In the genomic region with DNA sequence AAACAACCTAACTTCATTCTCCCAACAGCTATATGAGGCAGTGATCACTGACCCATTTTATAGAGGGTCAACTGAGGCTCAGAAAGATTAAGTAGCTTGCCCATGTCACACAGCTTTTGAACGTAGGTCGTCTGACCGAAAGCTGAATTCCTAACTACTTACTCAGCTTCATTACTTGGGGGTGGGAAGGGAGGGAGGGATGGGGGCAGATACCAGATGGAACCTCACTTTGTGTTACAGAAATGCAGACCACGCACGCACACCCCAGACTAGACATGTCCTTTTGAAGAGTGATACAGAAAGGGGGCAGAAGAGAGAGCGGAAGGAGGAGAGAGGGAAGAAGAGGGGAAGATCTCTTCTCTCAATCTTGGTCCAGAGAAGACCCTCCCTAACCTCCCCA, we compare ENCODE assay signal across 8 cellular contexts. TPM values are rescaled to one million over a fixed set of nuclear protein-coding genes. Genes with fewer than 3 reads are reported as not detected.
A peak's percentile ranks its signal among the peaks of the same experiment; 100 is the strongest.
DNase-seq lines count a peak whose midpoint lies in the region; TF ChIP-seq lines count a peak whose summit lies in the region.

No MANE protein-coding gene starts in this region.

- H3K4ac ChIP-seq in mesendoderm (ENCODE audit: low read depth, low read length): no peak overlapping the region

- no peak overlapping the region for H3K23ac ChIP-seq in mesendoderm (ENCODE audit: low read length)

- DNase-seq in AG10803 (ENCODE audit: low read depth) (peak; percentile 74), HCEC 1CT (peak; percentile 53), astrocyte of the hippocampus (ENCODE audit: low read depth, low spot score) (peak; percentile 63), mesendoderm (peak; percentile 39), vagina (ENCODE audit: extremely low spot score in 2 of 2) (no peak), NCI-H69 (lab: John Stamatoyannopoulos, UW) (no peak), suprapubic skin (ENCODE audit: low spot score in 2 of 2) (no peak), NCI-H524 treated with DMSO at 0.1 percent for 48 hours (lab: John Stamatoyannopoulos, UW) (no peak)

- TF ChIP-seq EP300 in suprapubic skin (IDR thresholded peaks at IDR 0.05): no peak

- intact Hi-C loops in vagina (cut with DNase I): no loop called here

- no CpG with 5 or more reads among the region's 6 CpGs for WGBS in mesendoderm (ENCODE audit: extremely low coverage, insufficient coverage, low lambda C conversion rate)
- WGBS in suprapubic skin: 72% methylated on average over 6 of the region's 6 CpGs

- H3K27ac ChIP-seq in mesendoderm (ENCODE audit: low read depth, low read length) (no peak overlapping the region), vagina (no peak overlapping the region), suprapubic skin (no peak overlapping the region)

- no peak overlapping the region for H4K5ac ChIP-seq in mesendoderm (ENCODE audit: low read length)

- H4K8ac ChIP-seq in mesendoderm (ENCODE audit: low read depth, low read length): no peak overlapping the region

- TF ChIP-seq POLR2A in vagina (IDR thresholded peaks at IDR 0.05) (no peak), suprapubic skin (IDR thresholded peaks at IDR 0.05) (no peak)

- H3K4me3 ChIP-seq in AG10803 (ENCODE audit: low read length) (no peak overlapping the region; the same call in 1 of the 2 replicates), mesendoderm (ENCODE audit: low read length) (no peak overlapping the region), vagina (no peak overlapping the region), suprapubic skin (no peak overlapping the region)

- H2AK5ac ChIP-seq in mesendoderm (ENCODE audit: low read length): peak overlapping the region; percentile 28

- peaks cover 6% of the 10 kb centered on the region for H3K4me1 ChIP-seq in mesendoderm (ENCODE audit: control insufficient read depth, low read depth, low read length)
- H3K4me1 ChIP-seq in vagina: peaks cover 48% of the 10 kb centered on the region
- H3K4me1 ChIP-seq in suprapubic skin: peaks cover 47% of the 10 kb centered on the region

- H3K9ac ChIP-seq in mesendoderm (ENCODE audit: low read length): no peak overlapping the region

- 0 out of 2 replicates have a peak, but pooled peaks have one; percentile 4 for TF ChIP-seq CTCF in AG10803 (conservative IDR thresholded peaks at IDR 0.05; ENCODE audit: low read length)
- no peak for TF ChIP-seq CTCF in vagina (IDR thresholded peaks at IDR 0.05)
- TF ChIP-seq CTCF in suprapubic skin (IDR thresholded peaks at IDR 0.05): no peak

- no peaks in the 10 kb centered on the region for H3K36me3 ChIP-seq in mesendoderm (ENCODE audit: control insufficient read depth, insufficient read depth, low read length)
- no peaks in the 10 kb centered on the region for H3K36me3 ChIP-seq in vagina
- no peaks in the 10 kb centered on the region for H3K36me3 ChIP-seq in suprapubic skin

- no peak overlapping the region for H2BK5ac ChIP-seq in mesendoderm (ENCODE audit: low read length)

- no peak overlapping the region for H3K56ac ChIP-seq in mesendoderm (ENCODE audit: low read length)

- no peak overlapping the region for H2BK15ac ChIP-seq in mesendoderm (replicated peaks; ENCODE audit: low read depth)

- H3K4me2 ChIP-seq in mesendoderm (ENCODE audit: low read length): no peak overlapping the region

- H3K79me2 ChIP-seq in mesendoderm (ENCODE audit: control insufficient read depth, insufficient read depth, low read length): peaks cover 1% of the 10 kb centered on the region

- H3K79me1 ChIP-seq in mesendoderm (ENCODE audit: low read length): peaks cover 2% of the 10 kb centered on the region

- H3K18ac ChIP-seq in mesendoderm (ENCODE audit: low read length): no peak overlapping the region

- H3K9me3 ChIP-seq in vagina: no peaks in the 10 kb centered on the region
- H3K9me3 ChIP-seq in suprapubic skin: no peaks in the 10 kb centered on the region

- H2BK120ac ChIP-seq in mesendoderm (ENCODE audit: low read depth, low read length): no peak overlapping the region

- no peaks in the 10 kb centered on the region for H3K27me3 ChIP-seq in mesendoderm (ENCODE audit: insufficient read depth, low read length, poor library complexity)
- no peaks in the 10 kb centered on the region for H3K27me3 ChIP-seq in vagina
- peaks cover 27% of the 10 kb centered on the region for H3K27me3 ChIP-seq in suprapubic skin

RNA-seq across cellular contexts. Expression of a gene that starts 2.3 kb away (rescaled TPM):
- 4.9 TPM for polyA plus RNA-seq in mesendoderm (2013, experiment 1 of 2)
- polyA plus RNA-seq in mesendoderm (2013, experiment 2 of 2): 5.2 TPM
- total RNA-seq in vagina (3.9 TPM), suprapubic skin (1 to 10 TPM; 1.4 to 6.0 (median 2.5) TPM)

RNA-seq across cellular contexts. Expression of a gene that starts 53.9 kb away (rescaled TPM):
- 0.37 TPM for polyA plus RNA-seq in mesendoderm (2013, experiment 1 of 2)
- polyA plus RNA-seq in mesendoderm (2013, experiment 2 of 2): 0.35 TPM
- total RNA-seq in vagina: 4.2 TPM
- total RNA-seq in suprapubic skin: 1 to 10 TPM in 1 of 4 donors, not detected in 3; 3.2 TPM

RNA-seq across cellular contexts. Expression of a gene that starts 58.1 kb away (rescaled TPM):
- 3.3 TPM for polyA plus RNA-seq in mesendoderm (2013, experiment 1 of 2)
- polyA plus RNA-seq in mesendoderm (2013, experiment 2 of 2): 3.5 TPM
- total RNA-seq in vagina (82.3 TPM), suprapubic skin (100 to 1,000 TPM in 2 of 4 donors, 10 to 100 TPM in 2; 41.6 to 188 (median 93.1) TPM)

Comparison
In these comparisons a context has a peak if more than half of its experiments do, and no peak if none do; other contexts are left out.
1. DNase-seq: peak in AG10803 (single experiment), HCEC 1CT (single experiment), astrocyte of the hippocampus (single experiment) and mesendoderm (single experiment); none in vagina (0 of 2), NCI-H69 (single experiment), suprapubic skin (0 of 2) and NCI-H524 treated with DMSO at 0.1 percent for 48 hours (single experiment).